In genomic region chr2:64645014-64645418, GRCh38 we compare ENCODE assay signal across 8 cellular contexts. TPM values are rescaled to one million over a fixed set of nuclear protein-coding genes. Genes with fewer than 3 reads are reported as not detected.
A peak's percentile ranks its signal among the peaks of the same experiment; 100 is the strongest.
DNase-seq lines count a peak whose midpoint lies in the region; ATAC-seq and TF ChIP-seq lines count a peak whose summit lies in the region.

No MANE protein-coding gene starts in this region.

- no peak overlapping the region for H2AFZ ChIP-seq in GM23338
- H2AFZ ChIP-seq in neuron (ENCODE audit: low read depth, low read length), result no peak overlapping the region

- peak overlapping the region; percentile 91 for H3K27ac ChIP-seq in GM23338 (ENCODE audit: low read depth)

- peaks cover 68% of the 10 kb centered on the region for H3K4me1 Mint-ChIP-seq in GM23338
- H3K4me1 Mint-ChIP-seq in activated CD8-positive, alpha-beta T cell treated with anti-CD3 and anti-CD28 coated beads, Interleukin-2, amount 10 ng/mL, durations not matched to agents 7 days and 5 days (ENCODE audit: low read depth), result peaks cover 91% of the 10 kb centered on the region

- H3K27me3 ChIP-seq in BE2C (no peaks in the 10 kb centered on the region), GM23338 (ENCODE audit: insufficient read depth) (peaks cover 14% of the 10 kb centered on the region; the same call in 1 of the 2 replicates), neuron (ENCODE audit: insufficient read depth, low read length) (no peaks in the 10 kb centered on the region)

- peaks cover 53% of the 10 kb centered on the region for H3K79me2 ChIP-seq in GM23338 (replicated peaks; ENCODE audit: insufficient read depth)

- H3K36me3 ChIP-seq in BE2C (no peaks in the 10 kb centered on the region), GM23338 (ENCODE audit: insufficient read depth) (no peaks in the 10 kb centered on the region), neuron (ENCODE audit: insufficient read depth, low read length) (no peaks in the 10 kb centered on the region)

- DNase-seq in BE2C (peak; percentile 62), GM23338 (ENCODE audit: low spot score) (peak; percentile 90), NCI-H2171 (lab: John Stamatoyannopoulos, UW) (peak; percentile 74), fibroblast of the aortic adventitia (ENCODE audit: low read depth) (peak; percentile 70), cerebellar nuclear complex (lab: John Stamatoyannopoulos, UW) (no peak)
- DNase-seq in activated CD8-positive, alpha-beta T cell treated with anti-CD3 and anti-CD28 coated beads, Interleukin-2, amount 10 ng/mL, durations not matched to agents 7 days and 5 days, result peak; percentile 48

- H3K36me3 Mint-ChIP-seq in GM23338 (ENCODE audit: low read depth), result no peaks in the 10 kb centered on the region
- peaks cover 8% of the 10 kb centered on the region for H3K36me3 Mint-ChIP-seq in activated CD8-positive, alpha-beta T cell treated with anti-CD3 and anti-CD28 coated beads, Interleukin-2, amount 10 ng/mL, durations not matched to agents 7 days and 5 days (ENCODE audit: low read depth)

- H3K4me3 Mint-ChIP-seq in GM23338, result peak overlapping the region; percentile 82
- H3K4me3 Mint-ChIP-seq in activated CD8-positive, alpha-beta T cell treated with anti-CD3 and anti-CD28 coated beads, Interleukin-2, amount 10 ng/mL, durations not matched to agents 7 days and 5 days, result peak overlapping the region; percentile 83

- H3K4me1 ChIP-seq in BE2C, result peaks cover 5% of the 10 kb centered on the region
- peaks cover 55% of the 10 kb centered on the region for H3K4me1 ChIP-seq in GM23338 (ENCODE audit: insufficient read depth)
- H3K4me1 ChIP-seq in neuron (ENCODE audit: insufficient read depth, low read length), result peaks cover 83% of the 10 kb centered on the region

- ATAC-seq in GM23338, result peak; percentile 80
- peak; percentile 56 for ATAC-seq in activated CD8-positive, alpha-beta T cell treated with anti-CD3 and anti-CD28 coated beads, Interleukin-2, amount 10 ng/mL, durations not matched to agents 7 days and 5 days
- ATAC-seq in HG02642 (IDR thresholded peaks at IDR 0.05; ENCODE audit: poor library complexity, unreplicated experiment), result no peak

- TF ChIP-seq CTCF in BE2C (IDR thresholded peaks at IDR 0.05; ENCODE audit: low read depth, low read length) (no peak), GM23338 (conservative IDR thresholded peaks at IDR 0.05; ENCODE audit: low read depth in 2 of 2) (no peak), fibroblast of the aortic adventitia (IDR thresholded peaks at IDR 0.05; ENCODE audit: insufficient read depth, low read length) (peak; percentile 23)

- H3F3A ChIP-seq in GM23338 (replicated peaks; ENCODE audit: low read depth), result 0 out of 2 replicates have a peak, but pooled peaks cover 3% of the 10 kb centered on the region

- no peaks in the 10 kb centered on the region for H3K9me2 ChIP-seq in GM23338 (ENCODE audit: insufficient read depth)

- H3K27me3 Mint-ChIP-seq in GM23338 (ENCODE audit: insufficient read depth, low read depth, poor library complexity), result peaks cover 16% of the 10 kb centered on the region
- no peaks in the 10 kb centered on the region for H3K27me3 Mint-ChIP-seq in activated CD8-positive, alpha-beta T cell treated with anti-CD3 and anti-CD28 coated beads, Interleukin-2, amount 10 ng/mL, durations not matched to agents 7 days and 5 days (ENCODE audit: low read depth)

- H3K4me3 ChIP-seq in BE2C (ENCODE audit: low read depth, low read length), result peak overlapping the region; percentile 58
- peak overlapping the region; percentile 61 for H3K4me3 ChIP-seq in GM23338
- peak overlapping the region; percentile 63 for H3K4me3 ChIP-seq in fibroblast of the aortic adventitia (ENCODE audit: low read depth, low read length)
- peak overlapping the region; percentile 52 for H3K4me3 ChIP-seq in neuron (ENCODE audit: low read length)

- peak overlapping the region; percentile 82 for H3K4me2 ChIP-seq in GM23338

- peaks cover 9% of the 10 kb centered on the region; the same call in 1 of the 2 replicates for H4K20me1 ChIP-seq in GM23338 (replicated peaks; ENCODE audit: insufficient read depth)

- H3K9me3 Mint-ChIP-seq in GM23338, result no peaks in the 10 kb centered on the region; the same call in 2 of the 3 replicates
- no peaks in the 10 kb centered on the region for H3K9me3 Mint-ChIP-seq in activated CD8-positive, alpha-beta T cell treated with anti-CD3 and anti-CD28 coated beads, Interleukin-2, amount 10 ng/mL, durations not matched to agents 7 days and 5 days (ENCODE audit: insufficient read depth)

- CTCF ChIA-PET in activated CD8-positive, alpha-beta T cell treated with anti-CD3 and anti-CD28 coated beads, Interleukin-2, amount 10 ng/mL, durations not matched to agents 7 days and 5 days (lab: Charles Lee), result interaction anchor here (0.7 to 14.9 kb wide), 29 partner anchors 8 to 317 kb away, joined by 3 to 276 read pairs (median 9); partner anchors contain the start of genes AFTPH and SERTAD2

- no peaks in the 10 kb centered on the region for H3K9me3 ChIP-seq in BE2C
- H3K9me3 ChIP-seq in neuron (ENCODE audit: low read length), result no peaks in the 10 kb centered on the region

- peak overlapping the region; percentile 99 for H3K27ac Mint-ChIP-seq in GM23338
- H3K27ac Mint-ChIP-seq in activated CD8-positive, alpha-beta T cell treated with anti-CD3 and anti-CD28 coated beads, Interleukin-2, amount 10 ng/mL, durations not matched to agents 7 days and 5 days, result peak overlapping the region; percentile 93

- POLR2A ChIA-PET in activated CD8-positive, alpha-beta T cell treated with anti-CD3 and anti-CD28 coated beads, Interleukin-2, amount 10 ng/mL, durations not matched to agents 7 days and 5 days (lab: Charles Lee), result interaction anchor here (0.7 to 3.3 kb wide), 12 partner anchors 7 to 123 kb away, joined by 3 to 34 read pairs (median 4); partner anchors contain the start of gene SERTAD2

TF ChIP-seq in GM23338, 12 proteins besides CTCF, POLR2A, EP300 and RAD21:
- TF ChIP-seq ZNF114 (CRISPR knock-in tag; IDR thresholded peaks at IDR 0.05) (no peak), ZNF331 (CRISPR knock-in tag; IDR thresholded peaks at IDR 0.05; ENCODE audit: low read depth) (no peak), CREB1 (CRISPR knock-in tag; IDR thresholded peaks at IDR 0.05; ENCODE audit: low read depth) (0 out of 2 replicates have a peak, but pooled peaks have one; percentile 42)
- TF ChIP-seq, protein P1, sequence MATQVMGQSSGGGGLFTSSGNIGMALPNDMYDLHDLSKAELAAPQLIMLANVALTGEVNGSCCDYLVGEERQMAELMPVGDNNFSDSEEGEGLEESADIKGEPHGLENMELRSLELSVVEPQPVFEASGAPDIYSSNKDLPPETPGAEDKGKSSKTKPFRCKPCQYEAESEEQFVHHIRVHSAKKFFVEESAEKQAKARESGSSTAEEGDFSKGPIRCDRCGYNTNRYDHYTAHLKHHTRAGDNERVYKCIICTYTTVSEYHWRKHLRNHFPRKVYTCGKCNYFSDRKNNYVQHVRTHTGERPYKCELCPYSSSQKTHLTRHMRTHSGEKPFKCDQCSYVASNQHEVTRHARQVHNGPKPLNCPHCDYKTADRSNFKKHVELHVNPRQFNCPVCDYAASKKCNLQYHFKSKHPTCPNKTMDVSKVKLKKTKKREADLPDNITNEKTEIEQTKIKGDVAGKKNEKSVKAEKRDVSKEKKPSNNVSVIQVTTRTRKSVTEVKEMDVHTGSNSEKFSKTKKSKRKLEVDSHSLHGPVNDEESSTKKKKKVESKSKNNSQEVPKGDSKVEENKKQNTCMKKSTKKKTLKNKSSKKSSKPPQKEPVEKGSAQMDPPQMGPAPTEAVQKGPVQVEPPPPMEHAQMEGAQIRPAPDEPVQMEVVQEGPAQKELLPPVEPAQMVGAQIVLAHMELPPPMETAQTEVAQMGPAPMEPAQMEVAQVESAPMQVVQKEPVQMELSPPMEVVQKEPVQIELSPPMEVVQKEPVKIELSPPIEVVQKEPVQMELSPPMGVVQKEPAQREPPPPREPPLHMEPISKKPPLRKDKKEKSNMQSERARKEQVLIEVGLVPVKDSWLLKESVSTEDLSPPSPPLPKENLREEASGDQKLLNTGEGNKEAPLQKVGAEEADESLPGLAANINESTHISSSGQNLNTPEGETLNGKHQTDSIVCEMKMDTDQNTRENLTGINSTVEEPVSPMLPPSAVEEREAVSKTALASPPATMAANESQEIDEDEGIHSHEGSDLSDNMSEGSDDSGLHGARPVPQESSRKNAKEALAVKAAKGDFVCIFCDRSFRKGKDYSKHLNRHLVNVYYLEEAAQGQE (IDR thresholded peaks at IDR 0.05; ENCODE audit: unreplicated experiment), result no peak

RNA-seq across cellular contexts. Expression of gene SERTAD2, which starts 8.7 kb away (rescaled TPM):
- 7.0 TPM for polyA plus RNA-seq in BE2C (2012; ENCODE audit: insufficient read depth, insufficient read length, low read depth)
- 6.2 and 6.6 TPM in 2 replicates for total RNA-seq in GM23338 (2014; rRNA removed; shearing (Covaris generic))
- 6.4 and 6.7 TPM in 2 replicates for polyA plus RNA-seq in GM23338 (2016; fragmentation: Nextera tagmentation; extraction: Ambion mirVana)
- total RNA-seq in activated CD8-positive, alpha-beta T cell treated with anti-CD3 and anti-CD28 coated beads, Interleukin-2, amount 10 ng/mL, durations not matched to agents 7 days and 5 days, result 10 to 100 TPM; 21.4 to 21.8 TPM
- total RNA-seq in fibroblast of the aortic adventitia (ENCODE audit: low replicate concordance), result 19.1 and 34.4 TPM in 2 replicates

Comparison
In these comparisons a context has a peak if more than half of its experiments do, and no peak if none do; other contexts are left out.
1. DNase-seq: peak in BE2C (single experiment), GM23338 (single experiment), NCI-H2171 (single experiment), activated CD8-positive, alpha-beta T cell treated with anti-CD3 and anti-CD28 coated beads, Interleukin-2, amount 10 ng/mL, durations not matched to agents 7 days and 5 days (single experiment) and fibroblast of the aortic adventitia (single experiment); none in cerebellar nuclear complex (0 of 2).
2. Peak in every context shown above with its lines, with median percentiles within 50 percentile points of each other: H3K4me3 ChIP-seq.